Comparison of ENCODE assay signal across 1 cellular context in the genomic region with DNA sequence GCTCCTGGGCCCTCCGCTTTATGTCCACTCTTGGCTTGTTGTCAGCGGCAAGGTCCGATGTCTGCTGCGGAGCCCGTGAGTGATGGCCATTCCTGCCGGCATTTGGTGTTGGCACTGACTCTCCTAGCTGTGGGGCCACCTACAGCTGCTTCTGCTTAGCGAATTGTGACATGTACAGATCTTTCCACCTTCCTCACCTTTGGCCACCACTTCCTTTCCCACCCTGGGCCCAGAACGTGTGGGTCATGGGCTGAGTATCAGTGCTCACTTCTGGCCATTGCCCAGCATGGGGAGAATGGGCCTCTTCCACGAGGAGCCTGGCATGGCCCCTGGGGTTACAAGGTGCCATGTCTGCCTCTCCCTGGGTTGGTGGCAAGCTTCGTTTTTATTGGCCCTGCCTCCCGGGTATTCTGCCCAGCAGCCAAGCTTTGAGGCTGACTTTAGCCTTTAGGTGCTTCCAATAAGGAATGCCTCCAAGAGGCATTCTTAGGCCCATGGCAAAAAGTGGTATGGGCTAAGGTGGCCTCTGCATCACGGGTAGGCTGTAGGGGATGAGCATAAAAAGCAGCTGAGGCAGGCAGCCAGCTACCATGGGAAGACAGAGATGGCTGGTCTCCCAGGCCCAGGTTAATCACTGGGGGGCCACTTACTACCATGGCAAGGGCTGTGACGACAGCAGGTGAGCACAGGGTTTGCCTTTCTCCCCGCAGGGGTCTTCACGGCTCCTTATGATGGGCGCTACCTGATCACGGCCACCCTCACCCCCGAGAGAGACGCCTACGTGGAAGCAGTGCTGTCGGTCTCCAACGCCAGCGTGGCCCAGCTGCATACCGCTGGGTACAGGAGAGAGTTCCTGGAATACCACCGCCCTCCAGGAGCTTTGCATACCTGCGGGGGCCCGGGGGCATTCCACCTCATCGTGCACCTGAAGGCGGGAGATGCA.
TF ChIP-seq lines count a peak whose summit lies in the region.

No MANE protein-coding gene starts in this region.

TF ChIP-seq in K562, 482 proteins besides CTCF, POLR2A, EP300 and RAD21 (continued from another document):
- TF ChIP-seq, protein P1, sequence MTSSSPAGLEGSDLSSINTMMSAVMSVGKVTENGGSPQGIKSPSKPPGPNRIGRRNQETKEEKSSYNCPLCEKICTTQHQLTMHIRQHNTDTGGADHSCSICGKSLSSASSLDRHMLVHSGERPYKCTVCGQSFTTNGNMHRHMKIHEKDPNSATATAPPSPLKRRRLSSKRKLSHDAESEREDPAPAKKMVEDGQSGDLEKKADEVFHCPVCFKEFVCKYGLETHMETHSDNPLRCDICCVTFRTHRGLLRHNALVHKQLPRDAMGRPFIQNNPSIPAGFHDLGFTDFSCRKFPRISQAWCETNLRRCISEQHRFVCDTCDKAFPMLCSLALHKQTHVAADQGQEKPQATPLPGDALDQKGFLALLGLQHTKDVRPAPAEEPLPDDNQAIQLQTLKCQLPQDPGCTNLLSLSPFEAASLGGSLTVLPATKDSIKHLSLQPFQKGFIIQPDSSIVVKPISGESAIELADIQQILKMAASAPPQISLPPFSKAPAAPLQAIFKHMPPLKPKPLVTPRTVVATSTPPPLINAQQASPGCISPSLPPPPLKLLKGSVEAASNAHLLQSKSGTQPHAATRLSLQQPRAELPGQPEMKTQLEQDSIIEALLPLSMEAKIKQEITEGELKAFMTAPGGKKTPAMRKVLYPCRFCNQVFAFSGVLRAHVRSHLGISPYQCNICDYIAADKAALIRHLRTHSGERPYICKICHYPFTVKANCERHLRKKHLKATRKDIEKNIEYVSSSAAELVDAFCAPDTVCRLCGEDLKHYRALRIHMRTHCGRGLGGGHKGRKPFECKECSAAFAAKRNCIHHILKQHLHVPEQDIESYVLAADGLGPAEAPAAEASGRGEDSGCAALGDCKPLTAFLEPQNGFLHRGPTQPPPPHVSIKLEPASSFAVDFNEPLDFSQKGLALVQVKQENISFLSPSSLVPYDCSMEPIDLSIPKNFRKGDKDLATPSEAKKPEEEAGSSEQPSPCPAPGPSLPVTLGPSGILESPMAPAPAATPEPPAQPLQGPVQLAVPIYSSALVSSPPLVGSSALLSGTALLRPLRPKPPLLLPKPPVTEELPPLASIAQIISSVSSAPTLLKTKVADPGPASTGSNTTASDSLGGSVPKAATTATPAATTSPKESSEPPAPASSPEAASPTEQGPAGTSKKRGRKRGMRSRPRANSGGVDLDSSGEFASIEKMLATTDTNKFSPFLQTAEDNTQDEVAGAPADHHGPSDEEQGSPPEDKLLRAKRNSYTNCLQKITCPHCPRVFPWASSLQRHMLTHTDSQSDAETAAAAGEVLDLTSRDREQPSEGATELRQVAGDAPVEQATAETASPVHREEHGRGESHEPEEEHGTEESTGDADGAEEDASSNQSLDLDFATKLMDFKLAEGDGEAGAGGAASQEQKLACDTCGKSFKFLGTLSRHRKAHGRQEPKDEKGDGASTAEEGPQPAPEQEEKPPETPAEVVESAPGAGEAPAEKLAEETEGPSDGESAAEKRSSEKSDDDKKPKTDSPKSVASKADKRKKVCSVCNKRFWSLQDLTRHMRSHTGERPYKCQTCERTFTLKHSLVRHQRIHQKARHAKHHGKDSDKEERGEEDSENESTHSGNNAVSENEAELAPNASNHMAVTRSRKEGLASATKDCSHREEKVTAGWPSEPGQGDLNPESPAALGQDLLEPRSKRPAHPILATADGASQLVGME (CRISPR knock-in tag; IDR thresholded peaks at IDR 0.05): no peak
- no peak for TF ChIP-seq ZBTB8A (IDR thresholded peaks at IDR 0.05; ENCODE audit: partially characterized antibody)
